Comparison of ENCODE assay signal across 16 cellular contexts in the genomic region with DNA sequence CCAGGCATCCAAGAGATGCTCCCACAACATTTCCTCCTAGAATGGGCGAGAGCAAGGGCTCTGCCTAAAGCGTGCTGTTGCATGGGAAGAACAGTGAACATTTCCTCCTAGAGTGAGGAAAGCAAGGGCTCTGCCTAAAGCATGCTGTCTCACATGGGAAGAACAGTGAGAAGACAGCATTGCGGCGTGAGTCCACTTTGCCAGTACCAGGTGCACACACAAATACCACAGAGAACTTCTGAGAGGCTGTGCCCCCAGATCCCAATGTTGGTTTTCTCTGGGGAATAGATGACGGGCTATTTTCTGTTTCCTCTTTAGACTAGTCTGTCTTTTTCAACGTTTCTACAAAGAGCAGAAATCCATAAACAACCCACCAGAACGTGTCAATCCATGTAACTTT.
A peak's percentile ranks its signal among the peaks of the same experiment; 100 is the strongest.
DNase-seq lines count a peak whose midpoint lies in the region; ATAC-seq and TF ChIP-seq lines count a peak whose summit lies in the region.
"Had no signal": no experiment of that assay in that cellular context is flagged by ENCODE, and none has a peak within 500 bp of the region (broad histone marks: within the 10 kb centered on the region; RNA-seq: fewer than 3 reads in every experiment).

No MANE protein-coding gene starts in this region.

- no peak overlapping the region for H3K4me3 ChIP-seq in SU-DHL-6 (ENCODE audit: insufficient read depth, low read length, poor library complexity, severe bottlenecking)
- no peak overlapping the region for H3K4me3 ChIP-seq in testis
- H3K4me3 ChIP-seq: PC-9, SJCRH30 had no signal

- peak; percentile 26 for ATAC-seq in memory B cell (ENCODE audit: low read depth)
- ATAC-seq in stimulated activated naive CD8-positive, alpha-beta T cell treated with anti-CD3 and anti-CD28 coated beads, Interleukin-15, amount 100 ng/mL, for 72 hours = no peak

- H2AFZ ChIP-seq in SU-DHL-6 (ENCODE audit: low read depth, low read length, severe bottlenecking) = no peak overlapping the region
- H2AFZ ChIP-seq: PC-9 had no signal

- TF ChIP-seq CTCF in SU-DHL-6 (IDR thresholded peaks at IDR 0.05; ENCODE audit: insufficient read depth, low read length, poor library complexity, severe bottlenecking) (no peak), testis (IDR thresholded peaks at IDR 0.05) (no peak)

- no peaks in the 10 kb centered on the region for H3K9me3 Mint-ChIP-seq in IgD-negative memory B cell
- H3K9me3 Mint-ChIP-seq in memory B cell = no peaks in the 10 kb centered on the region
- H3K9me3 Mint-ChIP-seq in stimulated activated naive CD8-positive, alpha-beta T cell treated with anti-CD3 and anti-CD28 coated beads, Interleukin-15, amount 100 ng/mL, for 72 hours = no peaks in the 10 kb centered on the region

- H3K27me3 ChIP-seq in SU-DHL-6 (ENCODE audit: low read length) = no peaks in the 10 kb centered on the region
- no peaks in the 10 kb centered on the region for H3K27me3 ChIP-seq in testis
- H3K27me3 ChIP-seq: SJCRH30 had no signal

- DNase-seq in memory B cell (ENCODE audit: low spot score in 2 of 2) = peak in 1 of 2 donors; percentile 23
- peak; percentile 8 for DNase-seq in testis
- no peak for DNase-seq in NCI-H187 (lab: John Stamatoyannopoulos, UW)
- DNase-seq in activated CD4-positive, alpha-beta T cell treated with anti-CD3 and anti-CD28 coated beads for 1 hour = no peak
- no peak for DNase-seq in stimulated activated naive CD8-positive, alpha-beta T cell treated with anti-CD3 and anti-CD28 coated beads, Interleukin-15, amount 100 ng/mL, for 72 hours
- DNase-seq: DMS 273 treated with DMSO at 0.1 percent for 48 hours, HCEC 1CT, KBM-7, NCI-H1694 treated with DMSO at 0.1 percent for 48 hours, NCI-H2107, NCI-H510A, NCI-H82, PC-9, SJCRH30 had no signal

- TF ChIP-seq POLR2A in testis (IDR thresholded peaks at IDR 0.05) = no peak

- H3K79me2 ChIP-seq in SU-DHL-6 (ENCODE audit: insufficient read depth, low read length) = no peaks in the 10 kb centered on the region

- 0 out of 2 replicates have a peak overlapping the region, but pooled peaks have one; percentile 4 for H3K9ac ChIP-seq in SU-DHL-6 (ENCODE audit: low read length)

- H3K36me3 Mint-ChIP-seq in IgD-negative memory B cell = peaks cover 16% of the 10 kb centered on the region
- H3K36me3 Mint-ChIP-seq in memory B cell = peaks cover 31% of the 10 kb centered on the region

- H3K9me3 ChIP-seq in SU-DHL-6 (ENCODE audit: insufficient read depth, low read length) = no peaks in the 10 kb centered on the region
- no peaks in the 10 kb centered on the region for H3K9me3 ChIP-seq in testis
- H3K9me3 ChIP-seq: SJCRH30 had no signal

- H3K27me3 Mint-ChIP-seq in IgD-negative memory B cell = peaks cover 1% of the 10 kb centered on the region
- no peaks in the 10 kb centered on the region for H3K27me3 Mint-ChIP-seq in memory B cell
- H3K27me3 Mint-ChIP-seq in stimulated activated naive CD8-positive, alpha-beta T cell treated with anti-CD3 and anti-CD28 coated beads, Interleukin-15, amount 100 ng/mL, for 72 hours = no peaks in the 10 kb centered on the region

- 72 to 85% methylated on average over 7 of the region's 7 CpGs for WGBS in testis, 2 donors

- peak overlapping the region; percentile 38 to 86 (median 74) for H3K4me3 Mint-ChIP-seq in IgD-negative memory B cell
- peak overlapping the region; percentile 60 for H3K4me3 Mint-ChIP-seq in memory B cell
- no peak overlapping the region for H3K4me3 Mint-ChIP-seq in stimulated activated naive CD8-positive, alpha-beta T cell treated with anti-CD3 and anti-CD28 coated beads, Interleukin-15, amount 100 ng/mL, for 72 hours

- H3K4me1 ChIP-seq in testis = peaks cover 24% of the 10 kb centered on the region
- H3K4me1 ChIP-seq: SJCRH30 had no signal

- H3K36me3 ChIP-seq in SU-DHL-6 (ENCODE audit: low read length) (peaks cover 17% of the 10 kb centered on the region; the same call in 1 of the 2 replicates), testis (ENCODE audit: low read depth, missing control alignments) (no peaks in the 10 kb centered on the region)

- peaks cover 10 to 21% (median 20%) of the 10 kb centered on the region in 3 donors for H3K4me1 Mint-ChIP-seq in IgD-negative memory B cell
- peaks cover 24% of the 10 kb centered on the region for H3K4me1 Mint-ChIP-seq in memory B cell
- no peaks in the 10 kb centered on the region for H3K4me1 Mint-ChIP-seq in stimulated activated naive CD8-positive, alpha-beta T cell treated with anti-CD3 and anti-CD28 coated beads, Interleukin-15, amount 100 ng/mL, for 72 hours

- intact Hi-C loops in testis (cut with DNase I; ENCODE audit: low total_unique reads) = no loop called here

- peaks cover 10% of the 10 kb centered on the region; the same call in 1 of the 2 replicates for H3F3A ChIP-seq in SU-DHL-6 (ENCODE audit: insufficient read depth)

- H3K4me2 ChIP-seq in SU-DHL-6 (ENCODE audit: low read depth, low read length, poor library complexity, severe bottlenecking) = peak overlapping the region; percentile 13
- H3K4me2 ChIP-seq: PC-9 had no signal

- H3K27ac ChIP-seq in SU-DHL-6 (ENCODE audit: low read depth, low read length) = peak overlapping the region; percentile 74
- no peak overlapping the region for H3K27ac ChIP-seq in testis
- H3K27ac ChIP-seq: PC-9, SJCRH30 had no signal

- peak overlapping the region; percentile 87 to 96 (median 95) for H3K27ac Mint-ChIP-seq in IgD-negative memory B cell
- H3K27ac Mint-ChIP-seq in memory B cell = peak overlapping the region; percentile 89
- H3K27ac Mint-ChIP-seq in stimulated activated naive CD8-positive, alpha-beta T cell treated with anti-CD3 and anti-CD28 coated beads, Interleukin-15, amount 100 ng/mL, for 72 hours = peak overlapping the region in 1 of 2 donors; percentile 19

- no peaks in the 10 kb centered on the region for H3K9me2 ChIP-seq in SU-DHL-6 (replicated peaks; ENCODE audit: insufficient read depth, low read length)

- no peaks in the 10 kb centered on the region for H4K20me1 ChIP-seq in SU-DHL-6 (ENCODE audit: low read depth, low read length)

Comparison
In these comparisons a context has a peak if more than half of its experiments do, and no peak if none do; other contexts are left out.
1. H3K4me3 Mint-ChIP-seq: peak in IgD-negative memory B cell (4 of 4) and memory B cell (single experiment); none in stimulated activated naive CD8-positive, alpha-beta T cell treated with anti-CD3 and anti-CD28 coated beads, Interleukin-15, amount 100 ng/mL, for 72 hours (0 of 2).